7 cellular contexts compared by ENCODE assay signal in the genomic region with DNA sequence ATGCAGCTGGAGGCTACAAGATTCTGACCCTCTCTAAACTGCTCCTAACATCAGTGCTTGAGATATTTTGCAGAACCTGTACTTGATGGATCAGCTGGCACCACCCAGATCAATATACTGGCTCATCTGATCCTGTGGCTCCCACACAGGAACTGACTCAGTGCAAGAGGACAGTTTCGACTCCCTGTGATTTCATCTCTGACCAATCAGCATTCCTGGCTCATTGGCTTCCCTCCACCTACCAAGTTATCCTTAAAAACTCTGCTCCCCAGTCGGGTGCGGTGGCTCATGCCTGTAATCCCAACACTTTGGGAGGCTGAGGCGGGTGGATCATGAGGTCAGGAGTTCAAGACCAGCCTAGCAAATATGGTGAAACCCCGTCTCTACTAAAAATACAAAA. TPM values are rescaled to one million over a fixed set of nuclear protein-coding genes. Genes with fewer than 3 reads are reported as not detected.
"Had no signal": no experiment of that assay in that cellular context is flagged by ENCODE, and none has a peak within 500 bp of the region (broad histone marks: within the 10 kb centered on the region; RNA-seq: fewer than 3 reads in every experiment).

No MANE protein-coding gene starts in this region.

RNA-seq across cellular contexts. Expression of gene AWAT1, which starts 9.1 kb away (rescaled TPM):
- total RNA-seq: LHCN-M2, OCI-LY7, PC-9, Peyer's patch, SK-MEL-5, T-cell had no signal
- polyA plus RNA-seq: SK-N-SH had no signal

RNA-seq across cellular contexts. Expression of gene P2RY4, which starts 16.4 kb away (rescaled TPM):
- total RNA-seq: LHCN-M2, SK-MEL-5 had no signal

RNA-seq across cellular contexts. Expression of gene ARR3, which starts 24.5 kb away (rescaled TPM):
- total RNA-seq: LHCN-M2, OCI-LY7, PC-9, SK-MEL-5, T-cell had no signal
- polyA plus RNA-seq: SK-N-SH had no signal

RNA-seq across cellular contexts. Expression of gene RAB41, which starts 38.4 kb away (rescaled TPM):
- total RNA-seq: LHCN-M2, OCI-LY7, PC-9, Peyer's patch, SK-MEL-5, T-cell had no signal
- polyA plus RNA-seq: SK-N-SH had no signal
